11 cellular contexts compared by ENCODE assay signal in genomic region chr17:48596000-48596734, GRCh38. TPM values are rescaled to one million over a fixed set of nuclear protein-coding genes. Genes with fewer than 3 reads are reported as not detected.
DNase-seq lines count a peak whose midpoint lies in the region; ATAC-seq, FAIRE-seq and TF ChIP-seq lines count a peak whose summit lies in the region.
"Had no signal": no experiment of that assay in that cellular context is flagged by ENCODE, and none has a peak within 500 bp of the region (broad histone marks: within the 10 kb centered on the region; RNA-seq: fewer than 3 reads in every experiment).

No MANE protein-coding gene starts in this region.

- H4K20me1 ChIP-seq in H1 (replicated peaks in 1 of 2; ENCODE audit: control insufficient read depth in 1 of 2, insufficient read depth in 2 of 2, low read length in 2 of 2) (peaks cover 38 to 53% of the 10 kb centered on the region in 2 experiments), H9 (ENCODE audit: control insufficient read depth, insufficient read depth, insufficient read length) (no peaks in the 10 kb centered on the region)

- H3K79me1 ChIP-seq in H1 (ENCODE audit: low read depth, low read length), result no peaks in the 10 kb centered on the region
- H3K79me1 ChIP-seq in H9 (ENCODE audit: insufficient read depth, low read depth, low read length, poor library complexity, severe bottlenecking), result no peaks in the 10 kb centered on the region

- H3K4me1 Mint-ChIP-seq in T-helper 17 cell (peaks cover 42% of the 10 kb centered on the region), H9 (peaks cover 8 to 34% of the 10 kb centered on the region in 2 experiments)

- intact Hi-C loops in psoas muscle (cut with DNase I), result loop anchor here in 1 of 2 donors (10.0 kb wide), 1 partner anchor 571 kb away; no protein-coding TSS in a partner anchor

- CTCF ChIA-PET in H1 (lab: Charles Lee; ENCODE audit: partially characterized antibody), result interaction anchor here (0.6 to 7.0 kb wide), 8 partner anchors 9 to 288 kb away, joined by 3 to 53 read pairs (median 6); no protein-coding TSS in a partner anchor

- H3K9me3 Mint-ChIP-seq in H9, result peaks cover 4 to 21% of the 10 kb centered on the region in 2 experiments; a peak in 2 of 5 replicates

- TF ChIP-seq CTCF in H1 (IDR thresholded peaks at IDR 0.05; ENCODE audit: control extremely low read depth in 1 of 3, insufficient read depth in 1 of 3, low read depth in 1 of 3, low read length in 3 of 3), result no peak
- no peak for TF ChIP-seq CTCF in psoas muscle (IDR thresholded peaks at IDR 0.05)
- TF ChIP-seq CTCF in H9 (conservative IDR thresholded peaks at IDR 0.05), result no peak

- TF ChIP-seq EP300 in H1 (IDR thresholded peaks at IDR 0.05; ENCODE audit: borderline replicate concordance in 1 of 2, low read depth in 2 of 2, low read length in 2 of 2), result no peak

- H3K27me3 Mint-ChIP-seq in T-helper 17 cell, result peaks cover 93% of the 10 kb centered on the region
- H3K27me3 Mint-ChIP-seq in H9 (ENCODE audit: low read depth), result peaks cover 100% of the 10 kb centered on the region

- ATAC-seq in T-helper 17 cell (peak; percentile 42), psoas muscle (no peak), HG03095 (IDR thresholded peaks at IDR 0.05; ENCODE audit: unreplicated experiment) (no peak)

- H3K27ac ChIP-seq in H1 (ENCODE audit: low read depth, low read length) (no peak overlapping the region), psoas muscle (no peak overlapping the region), H9 (ENCODE audit: insufficient read length, low read depth, low read length) (no peak overlapping the region)

- H2BK120ac ChIP-seq in H1 (replicated peaks; ENCODE audit: low read depth, low read length), result no peak overlapping the region
- no peak overlapping the region for H2BK120ac ChIP-seq in H9 (ENCODE audit: low read depth, low read length, poor library complexity, severe bottlenecking)

- H3K4me3 Mint-ChIP-seq in T-helper 17 cell, result peak overlapping the region; percentile 89
- H3K4me3 Mint-ChIP-seq in H9, result peak overlapping the region in 1 of 2 experiments; percentile 60; a peak in 2 of 5 replicates

- H3K23me2 ChIP-seq in H1 (ENCODE audit: low read depth, low read length) (no peaks in the 10 kb centered on the region; the same call in 1 of the 2 replicates), H9 (ENCODE audit: insufficient read length, low read depth, low read length, poor library complexity, severe bottlenecking) (no peaks in the 10 kb centered on the region)

- H3K4me3 ChIP-seq in H1 (ENCODE audit: extremely low read depth in 1 of 4, insufficient read depth in 2 of 4, low read depth in 3 of 4, low read length in 4 of 4), result no peak overlapping the region; a peak in 1 of 8 replicates
- H3K4me3 ChIP-seq in psoas muscle, result peak overlapping the region; percentile 73

- peak overlapping the region; percentile 19 to 21; a peak in 2 of 4 replicates for H3K4me2 ChIP-seq in H1 (ENCODE audit: insufficient read depth in 1 of 2, low read depth in 2 of 2, low read length in 2 of 2)
- H3K4me2 ChIP-seq in H9 (ENCODE audit: insufficient read depth, insufficient read length, low read length), result no peak overlapping the region

- H3K56ac ChIP-seq in H1 (replicated peaks; ENCODE audit: insufficient read length, low read depth, low read length) (no peak overlapping the region), H9 (ENCODE audit: insufficient read length, low read depth, low read length) (no peak overlapping the region)

- no peak overlapping the region for H3K23ac ChIP-seq in H1 (ENCODE audit: insufficient read length)
- H3K23ac ChIP-seq in H9 (ENCODE audit: insufficient read length, low read depth, low read length), result no peak overlapping the region

- no peak overlapping the region for H3K4ac ChIP-seq in H1 (replicated peaks; ENCODE audit: insufficient read length, low read depth, low read length)
- no peak overlapping the region for H3K4ac ChIP-seq in H9 (ENCODE audit: low read depth, low read length)

- H3K36me3 Mint-ChIP-seq in T-helper 17 cell (ENCODE audit: low read depth) (peaks cover 9% of the 10 kb centered on the region), H9 (ENCODE audit: insufficient read depth in 1 of 3, low read depth in 3 of 3) (no peaks in the 10 kb centered on the region)

- H2BK12ac ChIP-seq in H1 (ENCODE audit: low read depth, low read length) (peak overlapping the region; percentile 88; the same call in 1 of the 2 replicates), H9 (ENCODE audit: insufficient read length, low read depth, low read length) (no peak overlapping the region)

- H4K8ac ChIP-seq in H1 (ENCODE audit: extremely low read depth, insufficient read depth, low read length), result no peak overlapping the region; the same call in 1 of the 2 replicates
- H4K8ac ChIP-seq in H9 (replicated peaks; ENCODE audit: insufficient read length, low read depth, low read length), result no peak overlapping the region

- H3K79me2 ChIP-seq in H1 (ENCODE audit: control insufficient read depth in 1 of 2, insufficient read depth in 2 of 2, low read length in 2 of 2) (no peaks in the 10 kb centered on the region), H9 (ENCODE audit: insufficient read depth, low read length) (no peaks in the 10 kb centered on the region)

- 0 out of 2 replicates have a peak overlapping the region, but pooled peaks have one; percentile 34 for H2BK20ac ChIP-seq in H1 (ENCODE audit: low read length)
- no peak overlapping the region for H2BK20ac ChIP-seq in H9 (ENCODE audit: low read depth, low read length, poor library complexity, severe bottlenecking)

- no peak overlapping the region for H2AFZ ChIP-seq in H1 (ENCODE audit: low read length)
- no peak overlapping the region for H2AFZ ChIP-seq in H9 (ENCODE audit: low read length)

- no peak overlapping the region for H4K91ac ChIP-seq in H1 (replicated peaks; ENCODE audit: insufficient read length, low read length)
- no peak overlapping the region for H4K91ac ChIP-seq in H9 (ENCODE audit: insufficient read length, low read depth, low read length)

- H3K4me1 ChIP-seq in H1 (replicated peaks in 1 of 4; ENCODE audit: control insufficient read depth in 3 of 4, insufficient read depth in 4 of 4, low read length in 3 of 4) (peaks cover 0 to 12% (median 4%) of the 10 kb centered on the region in 4 experiments; a peak in 5 of 7 replicates), psoas muscle (peaks cover 10% of the 10 kb centered on the region), H9 (ENCODE audit: insufficient read depth, low read length) (no peaks in the 10 kb centered on the region)

- H3K18ac ChIP-seq in H1 (ENCODE audit: extremely low read depth, low read length), result no peak overlapping the region; the same call in 1 of the 2 replicates
- no peak overlapping the region for H3K18ac ChIP-seq in H9 (ENCODE audit: insufficient read length, low read depth, low read length)

- no peak for TF ChIP-seq POLR2A in GM12891 (IDR thresholded peaks at IDR 0.05; ENCODE audit: low read depth, low read length)
- TF ChIP-seq POLR2A in H1 (IDR thresholded peaks at IDR 0.05; ENCODE audit: control extremely low read depth in 1 of 2, low read depth in 2 of 2, low read length in 2 of 2), result no peak

- 9% methylated on average over 49 of the region's 54 CpGs; no CpG with 5 or more reads in 1 of the 2 experiments for WGBS in H1 (ENCODE audit: extremely low coverage in 1 of 2, insufficient coverage in 1 of 2, insufficient read length in 1 of 2, insufficient replicate concordance in 2 of 2, low coverage in 1 of 2, low lambda C conversion rate in 2 of 2, missing lambda C conversion rate in 1 of 2), 2 experiments
- WGBS in psoas muscle, 3 donors, result 25 to 36% (median 31%) methylated on average over 51 to 54 of the region's 54 CpGs
- WGBS in H9 (ENCODE audit: extremely low coverage, insufficient read length, low lambda C conversion rate), result no CpG with 5 or more reads among the region's 54 CpGs

- peak; percentile 63 for FAIRE-seq in GM12891 (lab: Jason Lieb, UNC)
- FAIRE-seq in H1 (lab: Jason Lieb, UNC), result no peak
- FAIRE-seq: TTC549 had no signal

- H2BK5ac ChIP-seq in H1 (ENCODE audit: low read depth, low read length), result no peak overlapping the region
- H2BK5ac ChIP-seq in H9 (ENCODE audit: insufficient read length, low read length), result no peak overlapping the region

- DNase-seq in GM12891 (ENCODE audit: insufficient read length, low spot score) (no peak), T-helper 17 cell (no peak), H1 (ENCODE audit: low read depth in 1 of 2, low spot score in 2 of 2) (no peak), psoas muscle (no peak), H9 (no peak), iPS-NIHi11 (ENCODE audit: low spot score) (no peak), NCI-H345 treated with DMSO at 0.1 percent for 48 hours (lab: John Stamatoyannopoulos, UW; ENCODE audit: unreplicated experiment) (no peak)
- DNase-seq: NCI-H1694 had no signal

- no peak for TF ChIP-seq RAD21 in H1 (IDR thresholded peaks at IDR 0.05 in 1 of 2, conservative IDR thresholded peaks at IDR 0.05 in 1 of 2; ENCODE audit: low read depth in 2 of 2, low read length in 2 of 2)

- H2AK5ac ChIP-seq in H1 (ENCODE audit: low read depth, low read length) (0 out of 2 replicates have a peak overlapping the region, but pooled peaks have one; percentile 6), H9 (ENCODE audit: insufficient read length, low read length) (no peak overlapping the region)

- H3K14ac ChIP-seq in H1 (ENCODE audit: insufficient read length) (no peak overlapping the region), H9 (ENCODE audit: insufficient read depth, low read length) (no peak overlapping the region)

- POLR2A ChIA-PET in H1 (lab: Charles Lee; ENCODE audit: partially characterized antibody), result no interaction called here

- H3K27ac Mint-ChIP-seq in T-helper 17 cell (peak overlapping the region; percentile 71), H9 (no peak overlapping the region; a peak in 1 of 7 replicates)

- H4K5ac ChIP-seq in H1 (ENCODE audit: insufficient read length, low read depth, low read length) (no peak overlapping the region), H9 (ENCODE audit: insufficient read length, low read depth, low read length) (no peak overlapping the region)

- H3T11ph ChIP-seq in H9 (ENCODE audit: low read length), result no peak overlapping the region

- no peak overlapping the region for H3K9ac ChIP-seq in H1 (replicated peaks in 1 of 4; ENCODE audit: extremely low read depth in 1 of 4, low read depth in 3 of 4, low read length in 3 of 4)
- no peak overlapping the region for H3K9ac ChIP-seq in H9 (ENCODE audit: extremely low read depth, insufficient read length, low read length)

- no peaks in the 10 kb centered on the region; a peak in 1 of 8 replicates for H3K36me3 ChIP-seq in H1 (ENCODE audit: control insufficient read depth in 2 of 4, insufficient read depth in 4 of 4, low read length in 3 of 4)
- H3K36me3 ChIP-seq in psoas muscle (ENCODE audit: insufficient read depth in 1 of 2, low read depth in 1 of 2), result no peaks in the 10 kb centered on the region

- H3K9me3 ChIP-seq in T-helper 17 cell (ENCODE audit: control insufficient read depth, low read length, poor library complexity, severe bottlenecking) (no peaks in the 10 kb centered on the region), H1 (ENCODE audit: insufficient read depth in 2 of 2, low read depth in 1 of 2, low read length in 1 of 2) (no peaks in the 10 kb centered on the region; a peak in 1 of 4 replicates), psoas muscle (no peaks in the 10 kb centered on the region), H9 (ENCODE audit: control insufficient read depth, low read depth, low read length) (no peaks in the 10 kb centered on the region)

- H2BK15ac ChIP-seq in H1 (ENCODE audit: low read length), result no peak overlapping the region
- no peak overlapping the region for H2BK15ac ChIP-seq in H9 (ENCODE audit: low read depth, low read length)

- peaks cover 96 to 100% (median 99%) of the 10 kb centered on the region in 4 experiments for H3K27me3 ChIP-seq in H1 (replicated peaks in 1 of 4; ENCODE audit: control insufficient read depth in 3 of 4, extremely low read depth in 1 of 4, insufficient read depth in 3 of 4, low read length in 3 of 4)
- H3K27me3 ChIP-seq in psoas muscle (ENCODE audit: insufficient read depth in 3 of 3, low read length in 2 of 3), result peaks cover 0 to 90% (median 41%) of the 10 kb centered on the region in 3 donors
- peaks cover 99% of the 10 kb centered on the region for H3K27me3 ChIP-seq in H9 (ENCODE audit: insufficient read depth, low read length)

RNA-seq across cellular contexts. Expression of gene HOXB5, which starts 2.6 kb away (rescaled TPM):
- not detected for polyA plus RNA-seq in GM12891 (2012; ENCODE audit: low read depth, missing spikeins)
- total RNA-seq in T-helper 17 cell (not detected), psoas muscle (under 1 TPM in 3 of 4 donors, not detected in 1; 0.17 to 0.71 (median 0.24) TPM), H9 (2021) (not detected in 2 replicates)
- total RNA-seq in H1 (2021; fragmentation: NEBNext Ultra II Directional; extraction: Animal tissue kit (Norgen Biotek cat#: 25700)), result not detected in 2 replicates
- polyA plus RNA-seq in H1 (2011; rRNA removed) (not detected in 2 replicates), psoas muscle (under 1 TPM; 0.03 to 0.30 (median 0.17) TPM)
- not detected for polyA plus RNA-seq in H1 (2011; cell fraction: cytosol; rRNA removed)
- not detected for polyA plus RNA-seq in H1 (2011; cell fraction: nucleus; rRNA removed)
- not detected in 4 replicates for polyA plus RNA-seq in H1 (2012, experiment 1 of 2)
- not detected for polyA plus RNA-seq in H1 (2012, experiment 2 of 2)
- polyA plus RNA-seq in H1 (2013, experiment 1 of 2), result not detected
- polyA plus RNA-seq in H1 (2013, experiment 2 of 2), result not detected
- 0.07 TPM in 1 of 2 replicates, not detected in the other for polyA minus RNA-seq in H1 (2011; rRNA and poly(A)+ RNA removed)
- polyA minus RNA-seq in H1 (2011; cell fraction: cytosol; rRNA and poly(A)+ RNA removed), result not detected
- not detected for polyA minus RNA-seq in H1 (2011; cell fraction: nucleus; rRNA and poly(A)+ RNA removed)
- polyA plus RNA-seq: neural cell had no signal

RNA-seq across cellular contexts. Expression of gene HOXB3, which starts 6.1 kb away (rescaled TPM):
- polyA plus RNA-seq in GM12891 (2012; ENCODE audit: low read depth, missing spikeins), result 6.2 TPM
- 1 to 10 TPM; 1.7 to 4.6 TPM for total RNA-seq in T-helper 17 cell
- total RNA-seq in H1 (2021; fragmentation: NEBNext Ultra II Directional; extraction: Animal tissue kit (Norgen Biotek cat#: 25700)), result not detected in 2 replicates
- polyA plus RNA-seq in H1 (2011; rRNA removed), result not detected in 2 replicates
- not detected for polyA plus RNA-seq in H1 (2011; cell fraction: cytosol; rRNA removed)
- not detected for polyA plus RNA-seq in H1 (2011; cell fraction: nucleus; rRNA removed)
- 0.28 TPM in 1 of 4 replicates, not detected in the others for polyA plus RNA-seq in H1 (2012, experiment 1 of 2)
- not detected for polyA plus RNA-seq in H1 (2012, experiment 2 of 2)
- polyA plus RNA-seq in H1 (2013, experiment 1 of 2), result not detected
- polyA plus RNA-seq in H1 (2013, experiment 2 of 2), result not detected
- 0.19 TPM in 1 of 2 replicates, not detected in the other for polyA minus RNA-seq in H1 (2011; rRNA and poly(A)+ RNA removed)
- polyA minus RNA-seq in H1 (2011; cell fraction: cytosol; rRNA and poly(A)+ RNA removed), result not detected
- 1.00 TPM for polyA minus RNA-seq in H1 (2011; cell fraction: nucleus; rRNA and poly(A)+ RNA removed)
- 1 to 10 TPM; 1.5 to 8.8 (median 1.9) TPM for total RNA-seq in psoas muscle
- polyA plus RNA-seq in psoas muscle, result 1 to 10 TPM in 2 of 3 donors, under 1 TPM in 1; 0.96 to 1.5 (median 1.4) TPM
- total RNA-seq in H9 (2021), result not detected in 2 replicates
- polyA plus RNA-seq: neural cell had no signal

RNA-seq across cellular contexts. Expression of gene HOXB6, which starts 8.6 kb away (rescaled TPM):
- 0.12 TPM for polyA plus RNA-seq in GM12891 (2012; ENCODE audit: low read depth, missing spikeins)
- not detected for total RNA-seq in T-helper 17 cell
- total RNA-seq in H1 (2021; fragmentation: NEBNext Ultra II Directional; extraction: Animal tissue kit (Norgen Biotek cat#: 25700)), result not detected in 2 replicates
- not detected in 2 replicates for polyA plus RNA-seq in H1 (2011; rRNA removed)
- not detected for polyA plus RNA-seq in H1 (2011; cell fraction: cytosol; rRNA removed)
- polyA plus RNA-seq in H1 (2011; cell fraction: nucleus; rRNA removed), result not detected
- polyA plus RNA-seq in H1 (2012, experiment 1 of 2), result 0.09 to 0.17 TPM in 2 of 4 replicates, not detected in the others
- not detected for polyA plus RNA-seq in H1 (2012, experiment 2 of 2)
- polyA plus RNA-seq in H1 (2013, experiment 1 of 2), result not detected
- polyA plus RNA-seq in H1 (2013, experiment 2 of 2), result not detected
- polyA minus RNA-seq in H1 (2011; rRNA and poly(A)+ RNA removed), result not detected in 2 replicates
- not detected for polyA minus RNA-seq in H1 (2011; cell fraction: cytosol; rRNA and poly(A)+ RNA removed)
- not detected for polyA minus RNA-seq in H1 (2011; cell fraction: nucleus; rRNA and poly(A)+ RNA removed)
- 1 to 10 TPM in 2 of 4 donors, under 1 TPM in 2; 0.66 to 3.3 (median 1.2) TPM for total RNA-seq in psoas muscle
- 1 to 10 TPM in 2 of 3 donors, under 1 TPM in 1; 0.80 to 1.6 (median 1.2) TPM for polyA plus RNA-seq in psoas muscle
- not detected in 2 replicates for total RNA-seq in H9 (2021)
- polyA plus RNA-seq: neural cell had no signal

RNA-seq across cellular contexts. Expression of gene HOXB7, which starts 14.7 kb away (rescaled TPM):
- polyA plus RNA-seq in GM12891 (2012; ENCODE audit: low read depth, missing spikeins), result 2.3 TPM
- total RNA-seq in T-helper 17 cell (under 1 TPM in 1 of 2 donors, not detected in 1; 0.82 TPM), psoas muscle (1 to 10 TPM in 3 of 4 donors, under 1 TPM in 1; 0.85 to 2.0 (median 1.2) TPM), H9 (2021) (not detected in 2 replicates)
- total RNA-seq in H1 (2021; fragmentation: NEBNext Ultra II Directional; extraction: Animal tissue kit (Norgen Biotek cat#: 25700)), result not detected in 2 replicates
- polyA plus RNA-seq in H1 (2011; rRNA removed) (not detected in 2 replicates), psoas muscle (1 to 10 TPM; 1.6 to 3.0 (median 2.8) TPM)
- not detected for polyA plus RNA-seq in H1 (2011; cell fraction: cytosol; rRNA removed)
- not detected for polyA plus RNA-seq in H1 (2011; cell fraction: nucleus; rRNA removed)
- not detected in 4 replicates for polyA plus RNA-seq in H1 (2012, experiment 1 of 2)
- polyA plus RNA-seq in H1 (2012, experiment 2 of 2), result not detected
- not detected for polyA plus RNA-seq in H1 (2013, experiment 1 of 2)
- polyA plus RNA-seq in H1 (2013, experiment 2 of 2), result not detected
- polyA minus RNA-seq in H1 (2011; rRNA and poly(A)+ RNA removed), result not detected in 2 replicates
- polyA minus RNA-seq in H1 (2011; cell fraction: cytosol; rRNA and poly(A)+ RNA removed), result not detected
- not detected for polyA minus RNA-seq in H1 (2011; cell fraction: nucleus; rRNA and poly(A)+ RNA removed)
- polyA plus RNA-seq: neural cell had no signal

RNA-seq across cellular contexts. Expression of gene HOXB4, which starts 18.0 kb away (rescaled TPM):
- polyA plus RNA-seq in GM12891 (2012; ENCODE audit: low read depth, missing spikeins), result 2.6 TPM
- total RNA-seq in T-helper 17 cell (1 to 10 TPM in 1 of 2 donors, under 1 TPM in 1; 0.91 to 1.8 TPM), psoas muscle (1 to 10 TPM in 2 of 4 donors, under 1 TPM in 2; 0.80 to 4.0 (median 1.3) TPM), H9 (2021) (not detected in 2 replicates)
- total RNA-seq in H1 (2021; fragmentation: NEBNext Ultra II Directional; extraction: Animal tissue kit (Norgen Biotek cat#: 25700)), result not detected in 2 replicates
- polyA plus RNA-seq in H1 (2011; rRNA removed) (not detected in 2 replicates), psoas muscle (under 1 TPM; 0.38 to 0.89 (median 0.55) TPM)
- not detected for polyA plus RNA-seq in H1 (2011; cell fraction: cytosol; rRNA removed)
- polyA plus RNA-seq in H1 (2011; cell fraction: nucleus; rRNA removed), result not detected
- not detected in 4 replicates for polyA plus RNA-seq in H1 (2012, experiment 1 of 2)
- not detected for polyA plus RNA-seq in H1 (2012, experiment 2 of 2)
- not detected for polyA plus RNA-seq in H1 (2013, experiment 1 of 2)
- polyA plus RNA-seq in H1 (2013, experiment 2 of 2), result not detected
- polyA minus RNA-seq in H1 (2011; rRNA and poly(A)+ RNA removed), result not detected in 2 replicates
- polyA minus RNA-seq in H1 (2011; cell fraction: cytosol; rRNA and poly(A)+ RNA removed), result not detected
- polyA minus RNA-seq in H1 (2011; cell fraction: nucleus; rRNA and poly(A)+ RNA removed), result not detected
- polyA plus RNA-seq: neural cell had no signal
